19 cellular contexts compared by ENCODE assay signal in genomic region chr7:113144839-113145238, GRCh38. TPM values are rescaled to one million over a fixed set of nuclear protein-coding genes. Genes with fewer than 3 reads are reported as not detected.
DNase-seq lines count a peak whose midpoint lies in the region; ATAC-seq, FAIRE-seq and TF ChIP-seq lines count a peak whose summit lies in the region.
"Had no signal": no experiment of that assay in that cellular context is flagged by ENCODE, and none has a peak within 500 bp of the region (broad histone marks: within the 10 kb centered on the region; RNA-seq: fewer than 3 reads in every experiment).

No MANE protein-coding gene starts in this region.

- H3K4me1 Mint-ChIP-seq in T-helper 2 cell treated with Interferon-gamma antibody and Interleukin-4, amounts not matched to agents 5 μg/mL and 100 μg/mL, for 36 hours (ENCODE audit: low read depth), result peaks cover 4% of the 10 kb centered on the region
- H3K4me1 Mint-ChIP-seq: CD4-positive, CD25-positive, alpha-beta regulatory T cell had no signal

- CTCF ChIA-PET in A549 (lab: Yijun Ruan, JAX) (interaction anchor here (1.4 kb wide), 1 partner anchor 15 kb away, joined by 4 read pairs; no protein-coding TSS in a partner anchor), HEK293 (lab: Yijun Ruan, JAX) (interaction anchor here (0.6 kb wide), 1 partner anchor 312 kb away, joined by 3 read pairs; no protein-coding TSS in a partner anchor)

- no peak for TF ChIP-seq EP300 in A549 (IDR thresholded peaks at IDR 0.05)

- DNase-seq in A549 (ENCODE audit: low read depth in 1 of 2, low spot score in 1 of 2) (no peak), OCI-M1 (lab: John Stamatoyannopoulos, UW) (peak; percentile 12), iPS-NIHi7 (ENCODE audit: extremely low spot score) (peak; percentile 20)
- DNase-seq in effector CD4-positive, alpha-beta T cell, result no peak
- DNase-seq in stimulated activated CD4-positive, alpha-beta T cell treated with anti-CD3 and anti-CD28 coated beads, Interleukin-4, amount 100 ng/mL, for 24 hours, result no peak
- DNase-seq in T-helper 2 cell treated with Interferon-gamma antibody and Interleukin-4, amounts not matched to agents 5 μg/mL and 100 μg/mL, for 36 hours (ENCODE audit: low spot score), result no peak
- DNase-seq: ACHN; Calu3; CD4-positive, CD25-positive, alpha-beta regulatory T cell; GM23248; HFFc6; NCI-H1092 treated with DMSO at 0.1 percent for 48 hours; NCI-H1694; NCI-H2107; NCI-H446; SHP77 treated with DMSO at 0.1 percent for 48 hours had no signal

- no peaks in the 10 kb centered on the region for H3K36me3 Mint-ChIP-seq in T-helper 2 cell treated with Interferon-gamma antibody and Interleukin-4, amounts not matched to agents 5 μg/mL and 100 μg/mL, for 36 hours (ENCODE audit: low read depth)
- H3K36me3 Mint-ChIP-seq: CD4-positive, CD25-positive, alpha-beta regulatory T cell had no signal

- POLR2A ChIA-PET in A549 (lab: Yijun Ruan, JAX), result no interaction called here
- POLR2A ChIA-PET in HEK293 (lab: Yijun Ruan, JAX), result no interaction called here

- no peaks in the 10 kb centered on the region for H3K9me3 Mint-ChIP-seq in T-helper 2 cell treated with Interferon-gamma antibody and Interleukin-4, amounts not matched to agents 5 μg/mL and 100 μg/mL, for 36 hours
- H3K9me3 Mint-ChIP-seq: HFFc6 had no signal

- H3K4me1 ChIP-seq in A549 (no peaks in the 10 kb centered on the region), HEK293 (ENCODE audit: control insufficient read depth, insufficient read depth, low read length) (no peaks in the 10 kb centered on the region)

- H3K9me3 ChIP-seq in A549, result no peaks in the 10 kb centered on the region
- no peaks in the 10 kb centered on the region for H3K9me3 ChIP-seq in HEK293 (ENCODE audit: control insufficient read depth, insufficient read depth, low read depth, low read length)

- H3K36me3 ChIP-seq in HEK293 (ENCODE audit: control insufficient read depth in 2 of 2, insufficient read depth in 1 of 2, low read length in 2 of 2), result no peaks in the 10 kb centered on the region

- H3K4me3 Mint-ChIP-seq in T-helper 2 cell treated with Interferon-gamma antibody and Interleukin-4, amounts not matched to agents 5 μg/mL and 100 μg/mL, for 36 hours, result no peak overlapping the region
- H3K4me3 Mint-ChIP-seq: CD4-positive, CD25-positive, alpha-beta regulatory T cell; HFFc6 had no signal

- H3K4me3 ChIP-seq in A549 (no peak overlapping the region), HEK293 (ENCODE audit: low read depth, low read length) (no peak overlapping the region)
- H3K4me3 ChIP-seq: GM23248 had no signal

- no peak overlapping the region for H3K4me2 ChIP-seq in A549

- H3K27ac ChIP-seq in A549, result no peak overlapping the region
- H3K27ac ChIP-seq in HEK293 (ENCODE audit: extremely low read depth, low read depth, low read length), result no peak overlapping the region
- H3K27ac ChIP-seq: GM23248 had no signal

- ATAC-seq in A549, result no peak
- no peak for ATAC-seq in SK-N-SH treated with all-trans-retinoic acid at 6 μM for 48 hours

- no peak for TF ChIP-seq POLR2A in A549 (IDR thresholded peaks at IDR 0.05; ENCODE audit: low read length)

- no peak for TF ChIP-seq RAD21 in A549 (conservative IDR thresholded peaks at IDR 0.05 in 1 of 2, IDR thresholded peaks at IDR 0.05 in 1 of 2)

- no peak overlapping the region for H3K27ac Mint-ChIP-seq in T-helper 2 cell treated with Interferon-gamma antibody and Interleukin-4, amounts not matched to agents 5 μg/mL and 100 μg/mL, for 36 hours
- H3K27ac Mint-ChIP-seq: CD4-positive, CD25-positive, alpha-beta regulatory T cell; HFFc6 had no signal

- TF ChIP-seq CTCF in A549 (IDR thresholded peaks at IDR 0.05), result no peak
- no peak for TF ChIP-seq CTCF in HEK293 (tag by site-specific recombination; IDR thresholded peaks at IDR 0.05)

- peaks cover 18% of the 10 kb centered on the region for H3K27me3 Mint-ChIP-seq in T-helper 2 cell treated with Interferon-gamma antibody and Interleukin-4, amounts not matched to agents 5 μg/mL and 100 μg/mL, for 36 hours (ENCODE audit: low read depth)

- no peak for FAIRE-seq in A549 (lab: Jason Lieb, UNC)
- FAIRE-seq: RCC 7860 had no signal

- 2% methylated on average over 1 of the region's 1 CpG for WGBS in A549 (ENCODE audit: missing lambda C conversion rate)

TF ChIP-seq in A549, 52 proteins besides CTCF, POLR2A, EP300 and RAD21:
- TF ChIP-seq FOSB (CRISPR knock-in tag; IDR thresholded peaks at IDR 0.05) (no peak), ATOH8 (CRISPR knock-in tag; IDR thresholded peaks at IDR 0.05; ENCODE audit: low read depth) (no peak), MAFK (IDR thresholded peaks at IDR 0.05; ENCODE audit: partially characterized antibody) (peak; percentile 10)
TF ChIP-seq in A549: peak in this region for 1.

TF ChIP-seq in HEK293, 187 proteins besides CTCF, POLR2A, EP300 and RAD21:
- TF ChIP-seq ZNF433 (tag by site-specific recombination; IDR thresholded peaks at IDR 0.05; ENCODE audit: low read depth) (no peak), GLIS1 (tag by site-specific recombination; IDR thresholded peaks at IDR 0.05) (0 out of 2 replicates have a peak, but pooled peaks have one; percentile 17), ZSCAN5A (tag by site-specific recombination; IDR thresholded peaks at IDR 0.05) (no peak)

TF ChIP-seq in SK-N-SH treated with all-trans-retinoic acid at 6 μM for 48 hours, 23 proteins besides CTCF, POLR2A, EP300 and RAD21:
- TF ChIP-seq ESRRG (CRISPR knock-in tag; IDR thresholded peaks at IDR 0.05) (no peak), ARNTL (CRISPR knock-in tag; IDR thresholded peaks at IDR 0.05; ENCODE audit: borderline replicate concordance, low read depth) (no peak), ZNF70 (CRISPR knock-in tag; IDR thresholded peaks at IDR 0.05) (no peak), TSHZ2 (CRISPR knock-in tag; IDR thresholded peaks at IDR 0.05) (no peak), ZNF565 (CRISPR knock-in tag; conservative IDR thresholded peaks at IDR 0.05; ENCODE audit: low read depth) (no peak), RARB (CRISPR knock-in tag; IDR thresholded peaks at IDR 0.05) (no peak), PPARA (CRISPR knock-in tag; IDR thresholded peaks at IDR 0.05; ENCODE audit: borderline replicate concordance) (no peak), SNAI2 (CRISPR knock-in tag; IDR thresholded peaks at IDR 0.05) (no peak)

RNA-seq across cellular contexts. Expression of gene SMIM30, which starts 26.5 kb away (rescaled TPM):
- polyA plus RNA-seq in A549 (2011; rRNA removed) (62.7 and 62.8 TPM in 2 replicates), A549 (2017; fragmentation: RNase III; extraction: RNeasy Plus Mini Kit Qiagen cat#74134 plus additional on column Dnase treatment) (39.3 to 47.1 TPM (median 43.1 TPM) in 3 replicates)
- polyA plus RNA-seq in A549 (2012; cell fraction: cytosol; rRNA removed), result 14.9 and 15.9 TPM in 2 replicates
- 3.4 and 4.2 TPM in 2 replicates for polyA plus RNA-seq in A549 (2012; cell fraction: nucleus; rRNA removed)
- 6.9 and 9.5 TPM in 2 replicates for polyA minus RNA-seq in A549 (2011; rRNA and poly(A)+ RNA removed)

RNA-seq across cellular contexts. Expression of gene GPR85, which starts 58.2 kb away (rescaled TPM):
- polyA plus RNA-seq in A549 (2011; rRNA removed) (0.10 TPM in 1 of 2 replicates, not detected in the other), A549 (2017; fragmentation: RNase III; extraction: RNeasy Plus Mini Kit Qiagen cat#74134 plus additional on column Dnase treatment) (not detected in 3 replicates)
- polyA plus RNA-seq in A549 (2012; cell fraction: cytosol; rRNA removed), result not detected in 2 replicates
- not detected in 2 replicates for polyA plus RNA-seq in A549 (2012; cell fraction: nucleus; rRNA removed)
- polyA minus RNA-seq in A549 (2011; rRNA and poly(A)+ RNA removed), result not detected in 2 replicates
- polyA plus RNA-seq: CD4-positive, CD25-positive, alpha-beta regulatory T cell had no signal

Comparison
In these comparisons a context has a peak if more than half of its experiments do, and no peak if none do; other contexts are left out.
1. DNase-seq: peak in OCI-M1 (single experiment) and iPS-NIHi7 (single experiment); none in A549 (0 of 2), effector CD4-positive, alpha-beta T cell (single experiment), stimulated activated CD4-positive, alpha-beta T cell treated with anti-CD3 and anti-CD28 coated beads, Interleukin-4, amount 100 ng/mL, for 24 hours (single experiment) and T-helper 2 cell treated with Interferon-gamma antibody and Interleukin-4, amounts not matched to agents 5 μg/mL and 100 μg/mL, for 36 hours (single experiment).